ENCODE assay signal across 8 cellular contexts in the genomic region with DNA sequence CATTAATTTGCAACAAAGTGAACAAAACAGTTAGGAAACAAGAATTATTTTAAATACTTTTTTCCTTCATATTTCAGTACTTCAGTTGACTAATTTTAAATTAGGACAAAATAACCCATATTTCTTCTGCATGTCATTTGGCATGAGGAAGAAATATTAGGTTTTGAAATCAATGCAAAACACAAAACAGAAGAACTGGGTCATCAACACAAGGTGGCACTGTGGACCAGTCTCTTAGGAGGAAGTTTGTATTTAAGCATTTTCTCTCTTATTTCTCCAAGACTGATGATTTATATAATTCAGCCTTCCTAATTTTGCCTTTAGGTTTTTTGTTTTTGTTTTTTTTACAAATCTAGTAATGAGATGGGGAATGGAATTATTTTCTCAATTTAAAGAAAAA.
DNase-seq lines count a peak whose midpoint lies in the region; ATAC-seq and TF ChIP-seq lines count a peak whose summit lies in the region.

No MANE protein-coding gene starts in this region.

- ATAC-seq in GM21360 (IDR thresholded peaks at IDR 0.05; ENCODE audit: unreplicated experiment) (peak; percentile 87), HG03159 (IDR thresholded peaks at IDR 0.05; ENCODE audit: unreplicated experiment) (no peak)
- no peak for ATAC-seq in activated T-cell treated with anti-CD3 and anti-CD28 coated beads, Interleukin-2, amount 50 U/mL, for 72 hours (replicated peaks in 1 of 2)
- no peak for ATAC-seq in stimulated activated naive CD8-positive, alpha-beta T cell treated with anti-CD3 and anti-CD28 coated beads, Interleukin-15, amount 100 ng/mL, for 72 hours

- no peak overlapping the region for H3K27ac ChIP-seq in mammary epithelial cell (ENCODE audit: insufficient read depth, low read depth, low read length)

- H3K36me3 ChIP-seq in mammary epithelial cell (ENCODE audit: insufficient read depth, low read length), result no peaks in the 10 kb centered on the region

- BruUV-seq in mammary epithelial cell (replicated peaks; lab: Mats Ljungman, UMichigan), result no TSS peak

- intact Hi-C loops in mammary epithelial cell (cut with micrococcal nuclease), result loop anchor here (2.0 to 5.0 kb wide), 2 partner anchors 155 to 281 kb away; no protein-coding TSS in a partner anchor

- no peaks in the 10 kb centered on the region for H4K20me1 ChIP-seq in mammary epithelial cell (ENCODE audit: insufficient read depth, low read length)

- CTCF ChIA-PET in mammary epithelial cell (lab: Charles Lee; ENCODE audit: low non-redundant PET), result no interaction called here

- H3K9ac ChIP-seq in mammary epithelial cell (ENCODE audit: insufficient read depth, low read length), result no peak overlapping the region

- dilution Hi-C loops in mammary epithelial cell (cut with HindIII; ENCODE audit: low sequenced_read_pairs), result no loop called here

- no peak overlapping the region for H3K4me3 Mint-ChIP-seq in activated T-cell treated with anti-CD3 and anti-CD28 coated beads, Interleukin-2, amount 50 U/mL, for 72 hours
- no peak overlapping the region for H3K4me3 Mint-ChIP-seq in stimulated activated naive CD8-positive, alpha-beta T cell treated with anti-CD3 and anti-CD28 coated beads, Interleukin-15, amount 100 ng/mL, for 72 hours

- H3K4me1 Mint-ChIP-seq in activated T-cell treated with anti-CD3 and anti-CD28 coated beads, Interleukin-2, amount 50 U/mL, for 72 hours (ENCODE audit: low read depth), result no peaks in the 10 kb centered on the region
- H3K4me1 Mint-ChIP-seq in stimulated activated naive CD8-positive, alpha-beta T cell treated with anti-CD3 and anti-CD28 coated beads, Interleukin-15, amount 100 ng/mL, for 72 hours, result no peaks in the 10 kb centered on the region

- no peak overlapping the region for H3K4me2 ChIP-seq in mammary epithelial cell (ENCODE audit: insufficient read depth, low read depth, low read length)

- H3K36me3 Mint-ChIP-seq in activated T-cell treated with anti-CD3 and anti-CD28 coated beads, Interleukin-2, amount 50 U/mL, for 72 hours (ENCODE audit: insufficient read depth in 2 of 2), result no peaks in the 10 kb centered on the region

- DNase-seq in COR-L47 (lab: John Stamatoyannopoulos, UW) (peak; percentile 63), NCI-H2081 (lab: John Stamatoyannopoulos, UW) (peak; percentile 46 to 80), mammary epithelial cell (peak; percentile 32), midbrain (lab: John Stamatoyannopoulos, UW) (peak; percentile 28)
- DNase-seq in activated T-cell treated with anti-CD3 and anti-CD28 coated beads, Interleukin-2, amount 50 U/mL, for 72 hours, result no peak
- no peak for DNase-seq in stimulated activated naive CD8-positive, alpha-beta T cell treated with anti-CD3 and anti-CD28 coated beads, Interleukin-15, amount 100 ng/mL, for 72 hours

- no peaks in the 10 kb centered on the region for H3K27me3 Mint-ChIP-seq in activated T-cell treated with anti-CD3 and anti-CD28 coated beads, Interleukin-2, amount 50 U/mL, for 72 hours (ENCODE audit: low read depth)
- H3K27me3 Mint-ChIP-seq in stimulated activated naive CD8-positive, alpha-beta T cell treated with anti-CD3 and anti-CD28 coated beads, Interleukin-15, amount 100 ng/mL, for 72 hours, result no peaks in the 10 kb centered on the region

- no peaks in the 10 kb centered on the region for H3K9me3 ChIP-seq in mammary epithelial cell (replicated peaks; ENCODE audit: insufficient read depth, low read length)

- in situ Hi-C loops in mammary epithelial cell (cut with MboI; ENCODE audit: low sequenced_read_pairs in 2 of 2), result loop anchor here (10.0 to 25.0 kb wide), 2 partner anchors 271 to 863 kb away; no protein-coding TSS in a partner anchor

- no peaks in the 10 kb centered on the region for H3K27me3 ChIP-seq in mammary epithelial cell (ENCODE audit: insufficient read depth, low read length)

- H3K4me1 ChIP-seq in mammary epithelial cell (ENCODE audit: insufficient read depth, low read length), result peaks cover 5% of the 10 kb centered on the region

- no peaks in the 10 kb centered on the region for H3K9me3 Mint-ChIP-seq in activated T-cell treated with anti-CD3 and anti-CD28 coated beads, Interleukin-2, amount 50 U/mL, for 72 hours
- no peaks in the 10 kb centered on the region for H3K9me3 Mint-ChIP-seq in stimulated activated naive CD8-positive, alpha-beta T cell treated with anti-CD3 and anti-CD28 coated beads, Interleukin-15, amount 100 ng/mL, for 72 hours

- no peak overlapping the region for H3K4me3 ChIP-seq in mammary epithelial cell (replicated peaks in 1 of 3; ENCODE audit: insufficient read depth in 1 of 3, low read depth in 2 of 3, low read length in 3 of 3)

- TF ChIP-seq CTCF in mammary epithelial cell (conservative IDR thresholded peaks at IDR 0.05 in 1 of 2, IDR thresholded peaks at IDR 0.05 in 1 of 2; ENCODE audit: extremely low read depth in 1 of 2, insufficient read depth in 1 of 2, low read depth in 1 of 2, low read length in 2 of 2), result peak; percentile 72 to 74

- no peak overlapping the region for H2AFZ ChIP-seq in mammary epithelial cell (ENCODE audit: low read depth, low read length)

- H3K79me2 ChIP-seq in mammary epithelial cell (ENCODE audit: insufficient read depth, low read length), result no peaks in the 10 kb centered on the region

- H3K27ac Mint-ChIP-seq in activated T-cell treated with anti-CD3 and anti-CD28 coated beads, Interleukin-2, amount 50 U/mL, for 72 hours, result no peak overlapping the region
- H3K27ac Mint-ChIP-seq in stimulated activated naive CD8-positive, alpha-beta T cell treated with anti-CD3 and anti-CD28 coated beads, Interleukin-15, amount 100 ng/mL, for 72 hours, result no peak overlapping the region

Comparison
In these comparisons a context has a peak if more than half of its experiments do, and no peak if none do; other contexts are left out.
1. DNase-seq: peak in COR-L47 (single experiment), NCI-H2081 (2 of 2), mammary epithelial cell (single experiment) and midbrain (single experiment); none in activated T-cell treated with anti-CD3 and anti-CD28 coated beads, Interleukin-2, amount 50 U/mL, for 72 hours (0 of 2) and stimulated activated naive CD8-positive, alpha-beta T cell treated with anti-CD3 and anti-CD28 coated beads, Interleukin-15, amount 100 ng/mL, for 72 hours (0 of 2).